12 cellular contexts compared by ENCODE assay signal in the genomic region with DNA sequence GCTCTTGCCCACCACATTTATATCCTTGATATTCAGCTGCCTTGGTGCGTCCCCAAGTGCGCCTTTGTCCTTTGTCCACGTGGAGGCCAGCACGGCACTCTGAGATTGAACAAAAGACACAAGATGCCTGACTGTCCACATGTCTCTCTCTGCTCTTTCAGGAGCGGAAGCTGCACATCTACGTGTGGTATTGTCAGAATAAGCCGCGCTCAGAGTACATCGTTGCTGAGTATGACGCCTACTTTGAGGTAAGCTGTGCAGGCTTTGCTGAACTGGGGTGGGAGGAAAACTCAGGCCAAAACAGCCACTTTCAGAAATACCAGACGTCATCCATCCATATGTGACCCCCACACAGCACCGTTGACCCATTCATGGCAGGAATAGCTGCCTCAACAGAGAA.
DNase-seq lines count a peak whose midpoint lies in the region; ATAC-seq and TF ChIP-seq lines count a peak whose summit lies in the region.
"Had no signal": no experiment of that assay in that cellular context is flagged by ENCODE, and none has a peak within 500 bp of the region (broad histone marks: within the 10 kb centered on the region; RNA-seq: fewer than 3 reads in every experiment).

No MANE protein-coding gene starts in this region.

- H3K27ac Mint-ChIP-seq in GM23338: peak overlapping the region; percentile 24; the same call in 1 of the 2 replicates
- peak overlapping the region; percentile 73 to 98 (median 95) for H3K27ac Mint-ChIP-seq in immature natural killer cell
- peak overlapping the region in 1 of 2 donors; percentile 67 for H3K27ac Mint-ChIP-seq in natural killer cell treated with Interleukin-12 subunit alpha and Interleukin-12 subunit beta and Interleukin-15 and Interleukin-18, amount 100 ng/mL, for 72 hours
- H3K27ac Mint-ChIP-seq: CD4-positive, CD25-positive, alpha-beta regulatory T cell had no signal

- no peaks in the 10 kb centered on the region for H3K9me3 ChIP-seq in mammary epithelial cell (replicated peaks; ENCODE audit: insufficient read depth, low read length)
- H3K9me3 ChIP-seq: BE2C, Caco-2 had no signal

- H3K36me3 Mint-ChIP-seq in GM23338 (ENCODE audit: low read depth) (no peaks in the 10 kb centered on the region), immature natural killer cell (peaks cover 0 to 3% (median 0%) of the 10 kb centered on the region in 3 donors)
- H3K36me3 Mint-ChIP-seq in natural killer cell treated with Interleukin-12 subunit alpha and Interleukin-12 subunit beta and Interleukin-15 and Interleukin-18, amount 100 ng/mL, for 72 hours: no peaks in the 10 kb centered on the region

- H3K4me2 ChIP-seq in GM23338: no peak overlapping the region
- H3K4me2 ChIP-seq in mammary epithelial cell (ENCODE audit: insufficient read depth, low read depth, low read length): no peak overlapping the region

- H3K9me2 ChIP-seq in GM23338 (ENCODE audit: insufficient read depth): 0 out of 2 replicates have a peak, but pooled peaks cover 3% of the 10 kb centered on the region

- H3K4me1 Mint-ChIP-seq in GM23338 (no peaks in the 10 kb centered on the region), immature natural killer cell (peaks cover 46 to 56% of the 10 kb centered on the region in 2 donors)
- peaks cover 19 to 25% of the 10 kb centered on the region in 2 donors for H3K4me1 Mint-ChIP-seq in natural killer cell treated with Interleukin-12 subunit alpha and Interleukin-12 subunit beta and Interleukin-15 and Interleukin-18, amount 100 ng/mL, for 72 hours (ENCODE audit: low read depth in 2 of 2)
- H3K4me1 Mint-ChIP-seq: H9 had no signal

- H2AFZ ChIP-seq in GM23338 (no peak overlapping the region), mammary epithelial cell (ENCODE audit: low read depth, low read length) (no peak overlapping the region)

- no peaks in the 10 kb centered on the region for H3F3A ChIP-seq in GM23338 (replicated peaks; ENCODE audit: low read depth)

- intact Hi-C loops in mammary epithelial cell (cut with micrococcal nuclease): no loop called here

- CTCF ChIA-PET in mammary epithelial cell (lab: Charles Lee; ENCODE audit: low non-redundant PET): no interaction called here

- H3K27ac ChIP-seq in GM23338 (ENCODE audit: low read depth): no peak overlapping the region
- H3K27ac ChIP-seq in mammary epithelial cell (ENCODE audit: insufficient read depth, low read depth, low read length): no peak overlapping the region

- H3K4me3 Mint-ChIP-seq in GM23338: no peak overlapping the region
- peak overlapping the region; percentile 64 to 84 (median 79) for H3K4me3 Mint-ChIP-seq in immature natural killer cell
- peak overlapping the region; percentile 53 for H3K4me3 Mint-ChIP-seq in natural killer cell treated with Interleukin-12 subunit alpha and Interleukin-12 subunit beta and Interleukin-15 and Interleukin-18, amount 100 ng/mL, for 72 hours
- H3K4me3 Mint-ChIP-seq: CD4-positive, CD25-positive, alpha-beta regulatory T cell; H9 had no signal

- H3K4me1 ChIP-seq in GM23338 (ENCODE audit: insufficient read depth): no peaks in the 10 kb centered on the region
- H3K4me1 ChIP-seq in mammary epithelial cell (ENCODE audit: insufficient read depth, low read length): no peaks in the 10 kb centered on the region
- H3K4me1 ChIP-seq: BE2C had no signal

- H3K79me2 ChIP-seq in GM23338 (replicated peaks; ENCODE audit: insufficient read depth) (no peaks in the 10 kb centered on the region), mammary epithelial cell (ENCODE audit: insufficient read depth, low read length) (no peaks in the 10 kb centered on the region)

- BruUV-seq in mammary epithelial cell (replicated peaks; lab: Mats Ljungman, UMichigan): no TSS peak

- H3K27me3 ChIP-seq in GM23338 (ENCODE audit: insufficient read depth): no peaks in the 10 kb centered on the region
- H3K27me3 ChIP-seq in mammary epithelial cell (ENCODE audit: insufficient read depth, low read length): no peaks in the 10 kb centered on the region
- H3K27me3 ChIP-seq: BE2C had no signal

- no peaks in the 10 kb centered on the region for H4K20me1 ChIP-seq in GM23338 (replicated peaks; ENCODE audit: insufficient read depth)
- H4K20me1 ChIP-seq in mammary epithelial cell (ENCODE audit: insufficient read depth, low read length): no peaks in the 10 kb centered on the region

- ATAC-seq in GM23338: no peak
- no peak for ATAC-seq in natural killer cell treated with Interleukin-12 subunit alpha and Interleukin-12 subunit beta and Interleukin-15 and Interleukin-18, amount 100 ng/mL, for 72 hours
- no peak for ATAC-seq in HG03442 (IDR thresholded peaks at IDR 0.05; ENCODE audit: unreplicated experiment)

- DNase-seq in GM23338 (ENCODE audit: low spot score) (no peak), immature natural killer cell (peak in 2 of 3 donors; percentile 35 to 36), mammary epithelial cell (no peak)
- DNase-seq in natural killer cell treated with Interleukin-12 subunit alpha and Interleukin-12 subunit beta and Interleukin-15 and Interleukin-18, amount 100 ng/mL, for 72 hours (ENCODE audit: low spot score): no peak
- no peak for DNase-seq in stimulated activated CD4-positive, alpha-beta T cell treated with anti-CD3 and anti-CD28 coated beads, Interleukin-4, amount 100 ng/mL, for 4 hours
- DNase-seq: BE2C; C1 segment of cervical spinal cord; Caco-2; CD4-positive, CD25-positive, alpha-beta regulatory T cell; GOT3; H9 had no signal

- dilution Hi-C loops in mammary epithelial cell (cut with HindIII; ENCODE audit: low sequenced_read_pairs): no loop called here

- in situ Hi-C loops in mammary epithelial cell (cut with MboI; ENCODE audit: low sequenced_read_pairs in 2 of 2): no loop called here

- WGBS in mammary epithelial cell (ENCODE audit: low coverage, missing lambda C conversion rate): 78% methylated on average over 12 of the region's 12 CpGs

- H3K27me3 Mint-ChIP-seq in GM23338 (ENCODE audit: insufficient read depth, low read depth, poor library complexity) (peaks cover 6% of the 10 kb centered on the region), immature natural killer cell (ENCODE audit: low read depth in 3 of 3) (peaks cover 5 to 12% (median 7%) of the 10 kb centered on the region in 3 donors)
- H3K27me3 Mint-ChIP-seq in natural killer cell treated with Interleukin-12 subunit alpha and Interleukin-12 subunit beta and Interleukin-15 and Interleukin-18, amount 100 ng/mL, for 72 hours: peaks cover 0 to 2% of the 10 kb centered on the region in 2 donors

- no peaks in the 10 kb centered on the region for H3K36me3 ChIP-seq in GM23338 (ENCODE audit: insufficient read depth)
- H3K36me3 ChIP-seq in mammary epithelial cell (ENCODE audit: insufficient read depth, low read length): no peaks in the 10 kb centered on the region

- H3K9me3 Mint-ChIP-seq in GM23338: no peaks in the 10 kb centered on the region
- no peaks in the 10 kb centered on the region for H3K9me3 Mint-ChIP-seq in immature natural killer cell
- H3K9me3 Mint-ChIP-seq in natural killer cell treated with Interleukin-12 subunit alpha and Interleukin-12 subunit beta and Interleukin-15 and Interleukin-18, amount 100 ng/mL, for 72 hours: no peaks in the 10 kb centered on the region
- H3K9me3 Mint-ChIP-seq: CD4-positive, CD25-positive, alpha-beta regulatory T cell; H9 had no signal

- TF ChIP-seq CTCF in GM23338 (conservative IDR thresholded peaks at IDR 0.05; ENCODE audit: low read depth in 2 of 2) (no peak), mammary epithelial cell (conservative IDR thresholded peaks at IDR 0.05 in 1 of 2, IDR thresholded peaks at IDR 0.05 in 1 of 2; ENCODE audit: extremely low read depth in 1 of 2, insufficient read depth in 1 of 2, low read depth in 1 of 2, low read length in 2 of 2) (no peak)

- H3K4me3 ChIP-seq in GM23338: no peak overlapping the region
- no peak overlapping the region for H3K4me3 ChIP-seq in mammary epithelial cell (replicated peaks in 1 of 3; ENCODE audit: insufficient read depth in 1 of 3, low read depth in 2 of 3, low read length in 3 of 3)

- H3K9ac ChIP-seq in mammary epithelial cell (ENCODE audit: insufficient read depth, low read length): no peak overlapping the region

TF ChIP-seq in GM23338, 12 proteins besides CTCF, POLR2A, EP300 and RAD21 (continues in another document):
- TF ChIP-seq, protein P1, sequence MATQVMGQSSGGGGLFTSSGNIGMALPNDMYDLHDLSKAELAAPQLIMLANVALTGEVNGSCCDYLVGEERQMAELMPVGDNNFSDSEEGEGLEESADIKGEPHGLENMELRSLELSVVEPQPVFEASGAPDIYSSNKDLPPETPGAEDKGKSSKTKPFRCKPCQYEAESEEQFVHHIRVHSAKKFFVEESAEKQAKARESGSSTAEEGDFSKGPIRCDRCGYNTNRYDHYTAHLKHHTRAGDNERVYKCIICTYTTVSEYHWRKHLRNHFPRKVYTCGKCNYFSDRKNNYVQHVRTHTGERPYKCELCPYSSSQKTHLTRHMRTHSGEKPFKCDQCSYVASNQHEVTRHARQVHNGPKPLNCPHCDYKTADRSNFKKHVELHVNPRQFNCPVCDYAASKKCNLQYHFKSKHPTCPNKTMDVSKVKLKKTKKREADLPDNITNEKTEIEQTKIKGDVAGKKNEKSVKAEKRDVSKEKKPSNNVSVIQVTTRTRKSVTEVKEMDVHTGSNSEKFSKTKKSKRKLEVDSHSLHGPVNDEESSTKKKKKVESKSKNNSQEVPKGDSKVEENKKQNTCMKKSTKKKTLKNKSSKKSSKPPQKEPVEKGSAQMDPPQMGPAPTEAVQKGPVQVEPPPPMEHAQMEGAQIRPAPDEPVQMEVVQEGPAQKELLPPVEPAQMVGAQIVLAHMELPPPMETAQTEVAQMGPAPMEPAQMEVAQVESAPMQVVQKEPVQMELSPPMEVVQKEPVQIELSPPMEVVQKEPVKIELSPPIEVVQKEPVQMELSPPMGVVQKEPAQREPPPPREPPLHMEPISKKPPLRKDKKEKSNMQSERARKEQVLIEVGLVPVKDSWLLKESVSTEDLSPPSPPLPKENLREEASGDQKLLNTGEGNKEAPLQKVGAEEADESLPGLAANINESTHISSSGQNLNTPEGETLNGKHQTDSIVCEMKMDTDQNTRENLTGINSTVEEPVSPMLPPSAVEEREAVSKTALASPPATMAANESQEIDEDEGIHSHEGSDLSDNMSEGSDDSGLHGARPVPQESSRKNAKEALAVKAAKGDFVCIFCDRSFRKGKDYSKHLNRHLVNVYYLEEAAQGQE (IDR thresholded peaks at IDR 0.05; ENCODE audit: unreplicated experiment): no peak
- TF ChIP-seq CREB1 (CRISPR knock-in tag; IDR thresholded peaks at IDR 0.05; ENCODE audit: low read depth) (no peak), EZH2phosphoT487 (IDR thresholded peaks at IDR 0.05; ENCODE audit: unreplicated experiment) (no peak)

Comparison
In these comparisons a context has a peak if more than half of its experiments do, and no peak if none do; other contexts are left out.
1. DNase-seq: peak in immature natural killer cell (2 of 3); none in GM23338 (single experiment), natural killer cell treated with Interleukin-12 subunit alpha and Interleukin-12 subunit beta and Interleukin-15 and Interleukin-18, amount 100 ng/mL, for 72 hours (single experiment), stimulated activated CD4-positive, alpha-beta T cell treated with anti-CD3 and anti-CD28 coated beads, Interleukin-4, amount 100 ng/mL, for 4 hours (0 of 2) and mammary epithelial cell (single experiment).